16 cellular contexts compared by ENCODE assay signal in genomic region chr20:48567145-48567544, GRCh38.
DNase-seq lines count a peak whose midpoint lies in the region; ATAC-seq, FAIRE-seq and TF ChIP-seq lines count a peak whose summit lies in the region.
"Had no signal": no experiment of that assay in that cellular context is flagged by ENCODE, and none has a peak within 500 bp of the region (broad histone marks: within the 10 kb centered on the region; RNA-seq: fewer than 3 reads in every experiment).

No MANE protein-coding gene starts in this region.

- in situ Hi-C loops in K562 (cut with MboI) = no loop called here

- ATAC-seq in K562 (no peak), HG03045 (IDR thresholded peaks at IDR 0.05; ENCODE audit: unreplicated experiment) (no peak)
- ATAC-seq: A549 had no signal

- H3K79me2 ChIP-seq in K562 (ENCODE audit: control insufficient read depth, insufficient read depth, low read length) = no peaks in the 10 kb centered on the region

- H3K9me1 ChIP-seq in K562 (ENCODE audit: control insufficient read depth, insufficient read depth, low read length) = no peaks in the 10 kb centered on the region

- WGBS in K562 (ENCODE audit: insufficient coverage, low coverage, missing lambda C conversion rate) = 0% methylated on average over 5 of the region's 5 CpGs

- no peak overlapping the region for H3K4me2 ChIP-seq in K562 (ENCODE audit: insufficient read depth, low read length)
- H3K4me2 ChIP-seq: A549, BLaER1, KMS-11 had no signal

- no peaks in the 10 kb centered on the region for H3K36me3 ChIP-seq in K562 (ENCODE audit: control insufficient read depth, insufficient read depth, low read length)
- H3K36me3 ChIP-seq: BLaER1, HAP-1 had no signal

- no peak for TF ChIP-seq CTCF in K562 (IDR thresholded peaks at IDR 0.05 in 2 of 3, conservative IDR thresholded peaks at IDR 0.05 in 1 of 3; ENCODE audit: insufficient read depth in 2 of 3, low read depth in 1 of 3, low read length in 3 of 3)

- no peak overlapping the region for H2AFZ ChIP-seq in K562 (ENCODE audit: low read depth, low read length)

- TF ChIP-seq POLR2A in K562 (conservative IDR thresholded peaks at IDR 0.05) = no peak

- no peaks in the 10 kb centered on the region for H3K4me1 ChIP-seq in K562 (replicated peaks in 1 of 2; ENCODE audit: control insufficient read depth in 2 of 2, insufficient read depth in 2 of 2, low read length in 2 of 2)
- H3K4me1 ChIP-seq: A549, HAP-1 had no signal

- H4K20me1 ChIP-seq in K562 (replicated peaks; ENCODE audit: control insufficient read depth, insufficient read depth, low read length) = no peaks in the 10 kb centered on the region
- H4K20me1 ChIP-seq: BLaER1 had no signal

- no peak overlapping the region for H3K27ac ChIP-seq in K562 (ENCODE audit: extremely low read depth, low read depth, low read length)
- H3K27ac ChIP-seq: 22Rv1, A549, BLaER1, KMS-11 had no signal

- POLR2A ChIA-PET in K562 (lab: Yijun Ruan, JAX) = no interaction called here

- no peaks in the 10 kb centered on the region for H3K9me3 ChIP-seq in K562 (replicated peaks; ENCODE audit: control insufficient read depth, insufficient read depth, low read depth, low read length)
- H3K9me3 ChIP-seq: A549, HAP-1 had no signal

- CTCF ChIA-PET in K562 (lab: Yijun Ruan, JAX; ENCODE audit: low intra/inter-chr PET ratio) = no interaction called here

- H3K27me3 ChIP-seq in K562 (ENCODE audit: control insufficient read depth in 2 of 2, insufficient read depth in 2 of 2, low read length in 2 of 2) = peaks cover 0 to 28% of the 10 kb centered on the region in 2 experiments; a peak in 4 of 5 replicates
- H3K27me3 ChIP-seq: BLaER1 had no signal

- no peak for FAIRE-seq in K562 (lab: Jason Lieb, UNC)
- FAIRE-seq: A549 had no signal

- DNase-seq in NCI-H2171 treated with DMSO at 0.1 percent for 48 hours (lab: John Stamatoyannopoulos, UW) (peak; percentile 20), NCI-H2171 (lab: John Stamatoyannopoulos, UW) (no peak), K562 (ENCODE audit: extremely low read depth in 1 of 4, low spot score in 3 of 4) (no peak), posterior vena cava (ENCODE audit: low spot score) (peak; percentile 49), DMS153 (lab: John Stamatoyannopoulos, UW) (no peak), NCI-H2081 treated with DMSO at 0.1 percent for 48 hours (lab: John Stamatoyannopoulos, UW) (no peak)
- DNase-seq: AML-193; CD4-positive, alpha-beta memory T cell; DMS79 treated with DMSO at 0.1 percent for 48 hours; GF-D8 had no signal

- BruUV-seq in K562 (replicated peaks; lab: Mats Ljungman, UMichigan) = no TSS peak

- intact Hi-C loops in K562 (cut with micrococcal nuclease) = no loop called here
- intact Hi-C loops in posterior vena cava (cut with DNase I) = no loop called here

- H3K9ac ChIP-seq in K562 (ENCODE audit: insufficient read depth in 1 of 2, low read depth in 2 of 2, low read length in 2 of 2) = no peak overlapping the region
- H3K9ac ChIP-seq: BLaER1, KMS-11 had no signal

- no peak for TF ChIP-seq RAD21 in K562 (CRISPR knock-in tag; conservative IDR thresholded peaks at IDR 0.05 in 1 of 2, IDR thresholded peaks at IDR 0.05 in 1 of 2)

- TF ChIP-seq EP300 in K562 (IDR thresholded peaks at IDR 0.05; ENCODE audit: low read length) = no peak

- no peak overlapping the region for H3K4me3 ChIP-seq in K562
- H3K4me3 ChIP-seq: A549, BLaER1, HAP-1 had no signal

TF ChIP-seq in K562, 482 proteins besides CTCF, POLR2A, EP300 and RAD21:
- TF ChIP-seq HNRNPUL1 (IDR thresholded peaks at IDR 0.05; ENCODE audit: low read length) (no peak), ZNF133 (CRISPR knock-in tag; IDR thresholded peaks at IDR 0.05) (no peak), ZFP1 (CRISPR knock-in tag; IDR thresholded peaks at IDR 0.05) (no peak), RBM25 (IDR thresholded peaks at IDR 0.05; ENCODE audit: low read depth, low read length, severe bottlenecking) (peak; percentile 34), ZNF431 (CRISPR knock-in tag; IDR thresholded peaks at IDR 0.05) (no peak)
- TF ChIP-seq, protein P1, sequence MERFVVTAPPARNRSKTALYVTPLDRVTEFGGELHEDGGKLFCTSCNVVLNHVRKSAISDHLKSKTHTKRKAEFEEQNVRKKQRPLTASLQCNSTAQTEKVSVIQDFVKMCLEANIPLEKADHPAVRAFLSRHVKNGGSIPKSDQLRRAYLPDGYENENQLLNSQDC (CRISPR knock-in tag; IDR thresholded peaks at IDR 0.05) = no peak

Comparison
In these comparisons a context has a peak if more than half of its experiments do, and no peak if none do; other contexts are left out.
1. DNase-seq: peak in NCI-H2171 treated with DMSO at 0.1 percent for 48 hours (single experiment) and posterior vena cava (single experiment); none in NCI-H2171 (single experiment), K562 (0 of 4), DMS153 (single experiment) and NCI-H2081 treated with DMSO at 0.1 percent for 48 hours (single experiment).